In the genomic region with DNA sequence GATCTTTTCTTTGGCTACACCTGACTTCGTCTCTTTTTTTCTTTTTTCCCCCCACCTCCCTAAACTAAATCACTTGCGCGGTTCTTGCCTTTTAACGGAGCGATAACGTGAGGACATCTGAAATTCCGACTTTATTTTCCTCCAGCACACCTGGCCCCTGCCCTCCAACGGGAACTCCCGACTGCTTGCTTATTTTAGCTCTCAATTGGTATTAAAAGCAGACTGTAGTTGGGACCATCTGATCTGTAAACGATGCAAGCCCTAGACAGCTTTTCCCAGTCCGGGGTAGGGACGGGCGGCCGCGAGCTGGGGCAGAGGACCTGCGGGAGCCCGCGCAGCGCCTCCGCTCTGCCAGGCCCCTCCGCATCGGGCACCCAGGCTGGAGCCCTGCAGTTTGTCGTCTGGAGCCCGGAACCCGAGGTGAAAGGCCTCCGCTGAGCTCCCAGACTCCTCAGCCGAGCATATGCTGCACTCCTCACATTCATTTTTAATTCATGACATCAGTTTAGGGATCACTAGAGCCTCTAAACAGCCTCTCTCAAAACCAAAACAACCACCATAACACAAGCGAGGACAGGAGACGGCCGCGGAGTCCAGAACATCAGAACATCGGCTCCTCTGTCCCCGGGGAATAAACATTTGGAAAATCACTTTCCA, we compare ENCODE assay signal across 21 cellular contexts. TPM values are rescaled to one million over a fixed set of nuclear protein-coding genes. Genes with fewer than 3 reads are reported as not detected.
DNase-seq lines count a peak whose midpoint lies in the region; ATAC-seq and TF ChIP-seq lines count a peak whose summit lies in the region.
"Had no signal": no experiment of that assay in that cellular context is flagged by ENCODE, and none has a peak within 500 bp of the region (broad histone marks: within the 10 kb centered on the region; RNA-seq: fewer than 3 reads in every experiment).

No MANE protein-coding gene starts in this region.

- H3K36me3 Mint-ChIP-seq in nephron progenitor cell (ENCODE audit: low read depth) (no peaks in the 10 kb centered on the region), progenitor cell of endocrine pancreas (ENCODE audit: insufficient read depth) (no peaks in the 10 kb centered on the region)
- H3K36me3 Mint-ChIP-seq: CD8-positive, alpha-beta T cell had no signal

- H3K79me2 ChIP-seq in SK-N-SH (ENCODE audit: insufficient read depth), result no peaks in the 10 kb centered on the region

- H3K9me3 ChIP-seq in SK-N-SH (no peaks in the 10 kb centered on the region), uterus (no peaks in the 10 kb centered on the region)
- H3K9me3 ChIP-seq: left ventricle myocardium inferior, upper lobe of left lung had no signal

- no peaks in the 10 kb centered on the region for H3K36me3 ChIP-seq in SK-N-SH (replicated peaks in 1 of 2; ENCODE audit: control insufficient read depth in 1 of 2, insufficient read depth in 2 of 2, low read length in 1 of 2)
- no peaks in the 10 kb centered on the region for H3K36me3 ChIP-seq in uterus
- H3K36me3 ChIP-seq: left ventricle myocardium inferior, upper lobe of left lung had no signal

- peaks cover 0 to 17% of the 10 kb centered on the region in 2 experiments; a peak in 1 of 4 replicates for H3K4me1 ChIP-seq in SK-N-SH (ENCODE audit: control insufficient read depth in 1 of 2, insufficient read depth in 2 of 2, low read depth in 1 of 2, low read length in 1 of 2)
- H3K4me1 ChIP-seq in uterus, result peaks cover 0 to 3% of the 10 kb centered on the region in 2 donors

- ATAC-seq in SK-N-SH treated with all-trans-retinoic acid at 6 μM for 48 hours, result no peak
- ATAC-seq: CD8-positive, alpha-beta T cell had no signal

- intact Hi-C loops in uterus (cut with DNase I; ENCODE audit: low total_unique reads), result no loop called here

- H3K27me3 ChIP-seq in SK-N-SH (ENCODE audit: insufficient read depth), result peaks cover 59% of the 10 kb centered on the region
- H3K27me3 ChIP-seq in uterus, result no peaks in the 10 kb centered on the region

- CTCF ChIA-PET in SK-N-SH (lab: Yijun Ruan, JAX), result interaction anchor here (0.6 to 10.8 kb wide), 9 partner anchors 10 to 925 kb away, joined by 3 to 189 read pairs (median 5); a partner anchor contains a TSS

- H3K9ac ChIP-seq in SK-N-SH, result no peak overlapping the region

- 29% methylated on average over 20 of the region's 33 CpGs for WGBS in SK-N-SH (ENCODE audit: low lambda C conversion rate)

- no peak overlapping the region for H3K4me3 ChIP-seq in SK-N-SH (ENCODE audit: low read depth in 2 of 2, low read length in 1 of 2)
- peak overlapping the region; percentile 38 for H3K4me3 ChIP-seq in epithelial cell of proximal tubule (ENCODE audit: low read depth, low read length)
- H3K4me3 ChIP-seq in uterus, result peak overlapping the region; percentile 37 to 46
- H3K4me3 ChIP-seq: left ventricle myocardium inferior, upper lobe of left lung had no signal

- no peak overlapping the region for H2AFZ ChIP-seq in SK-N-SH (ENCODE audit: low read depth)

- no peak overlapping the region for H3K27ac ChIP-seq in SK-N-SH (ENCODE audit: low read depth in 2 of 2, low read length in 1 of 2)
- peak overlapping the region; percentile 98 for H3K27ac ChIP-seq in uterus
- H3K27ac ChIP-seq: 22Rv1, left ventricle myocardium inferior, upper lobe of left lung had no signal

- peak; percentile 38 to 43 for TF ChIP-seq POLR2A in uterus (IDR thresholded peaks at IDR 0.05)

- H3K27ac Mint-ChIP-seq in nephron progenitor cell, result no peak overlapping the region
- no peak overlapping the region for H3K27ac Mint-ChIP-seq in progenitor cell of endocrine pancreas
- H3K27ac Mint-ChIP-seq: CD8-positive, alpha-beta T cell; T-helper 1 cell treated with Interleukin-12 subunit alpha and Interleukin-12 subunit beta and Interleukin-4 antibody, amounts not matched to agents 30 μg/mL and 1 μg/mL, for 36 hours had no signal

- no peaks in the 10 kb centered on the region for H3K9me3 Mint-ChIP-seq in nephron progenitor cell
- H3K9me3 Mint-ChIP-seq in progenitor cell of endocrine pancreas (ENCODE audit: low read depth), result no peaks in the 10 kb centered on the region
- H3K9me3 Mint-ChIP-seq: CD8-positive, alpha-beta T cell; T-helper 1 cell treated with Interleukin-12 subunit alpha and Interleukin-12 subunit beta and Interleukin-4 antibody, amounts not matched to agents 30 μg/mL and 1 μg/mL, for 36 hours had no signal

- TF ChIP-seq RAD21 in SK-N-SH (IDR thresholded peaks at IDR 0.05; ENCODE audit: low read length), result no peak

- no peaks in the 10 kb centered on the region for H3F3A ChIP-seq in SK-N-SH (replicated peaks; ENCODE audit: insufficient read depth)

- no peak for TF ChIP-seq CTCF in SK-N-SH (IDR thresholded peaks at IDR 0.05)
- no peak for TF ChIP-seq CTCF in epithelial cell of proximal tubule (conservative IDR thresholded peaks at IDR 0.05; ENCODE audit: low read depth, low read length)
- no peak for TF ChIP-seq CTCF in nephron progenitor cell (IDR thresholded peaks at IDR 0.05)
- no peak for TF ChIP-seq CTCF in uterus (IDR thresholded peaks at IDR 0.05)
- no peak for TF ChIP-seq CTCF in progenitor cell of endocrine pancreas (IDR thresholded peaks at IDR 0.05; ENCODE audit: unreplicated experiment)

- H3K4me1 Mint-ChIP-seq in nephron progenitor cell, result peaks cover 31% of the 10 kb centered on the region
- peaks cover 5% of the 10 kb centered on the region for H3K4me1 Mint-ChIP-seq in progenitor cell of endocrine pancreas (ENCODE audit: low read depth)

- no peaks in the 10 kb centered on the region for H3K9me2 ChIP-seq in SK-N-SH

- peak overlapping the region; percentile 37 for H3K4me2 ChIP-seq in SK-N-SH

- TF ChIP-seq EP300 in SK-N-SH (IDR thresholded peaks at IDR 0.05; ENCODE audit: borderline replicate concordance in 1 of 2, low read depth in 1 of 2, low read length in 1 of 2), result no peak

- H3K27me3 Mint-ChIP-seq in nephron progenitor cell (ENCODE audit: low read depth, poor library complexity), result peaks cover 100% of the 10 kb centered on the region
- H3K27me3 Mint-ChIP-seq in progenitor cell of endocrine pancreas, result peaks cover 90% of the 10 kb centered on the region

- POLR2A ChIA-PET in SK-N-SH (lab: Yijun Ruan, JAX), result no interaction called here

- H3K4me3 Mint-ChIP-seq in nephron progenitor cell (peak overlapping the region; percentile 33), progenitor cell of endocrine pancreas (ENCODE audit: low read depth) (no peak overlapping the region)
- H3K4me3 Mint-ChIP-seq: CD8-positive, alpha-beta T cell; T-helper 1 cell treated with Interleukin-12 subunit alpha and Interleukin-12 subunit beta and Interleukin-4 antibody, amounts not matched to agents 30 μg/mL and 1 μg/mL, for 36 hours had no signal

- H4K20me1 ChIP-seq in SK-N-SH (ENCODE audit: insufficient read depth), result no peaks in the 10 kb centered on the region

- DNase-seq in SK-N-SH (no peak), epithelial cell of proximal tubule (ENCODE audit: low read depth) (no peak), nephron progenitor cell (no peak), uterus (peak; percentile 43 to 58), progenitor cell of endocrine pancreas (ENCODE audit: low spot score, unreplicated experiment) (no peak), SIG-M5 (lab: John Stamatoyannopoulos, UW) (no peak), AML-193 (lab: John Stamatoyannopoulos, UW) (no peak)
- DNase-seq: activated gamma-delta T cell; CD8-positive, alpha-beta T cell; GF-D8; left ventricle myocardium inferior; NCI-H1048; NCI-H187; NCI-H2171 treated with DMSO at 0.1 percent for 48 hours; NCI-H526 treated with DMSO at 0.1 percent for 48 hours had no signal

TF ChIP-seq in SK-N-SH, 30 proteins besides CTCF, POLR2A, EP300 and RAD21 (continues in another document):
- no peak for TF ChIP-seq SMC3 (IDR thresholded peaks at IDR 0.05; ENCODE audit: low read depth, low read length)
- no peak for TF ChIP-seq JUND (IDR thresholded peaks at IDR 0.05)
- TF ChIP-seq RXRA (IDR thresholded peaks at IDR 0.05; ENCODE audit: borderline replicate concordance, low read depth), result no peak
- no peak for TF ChIP-seq GATA2 (CRISPR knock-in tag; IDR thresholded peaks at IDR 0.05)

TF ChIP-seq in SK-N-SH treated with all-trans-retinoic acid at 6 μM for 48 hours, 23 proteins besides CTCF, POLR2A, EP300 and RAD21 (continues in another document):
- TF ChIP-seq SNAI2 (CRISPR knock-in tag; IDR thresholded peaks at IDR 0.05) (no peak), ZC3H10 (CRISPR knock-in tag; IDR thresholded peaks at IDR 0.05) (no peak)
- TF ChIP-seq, protein P1, sequence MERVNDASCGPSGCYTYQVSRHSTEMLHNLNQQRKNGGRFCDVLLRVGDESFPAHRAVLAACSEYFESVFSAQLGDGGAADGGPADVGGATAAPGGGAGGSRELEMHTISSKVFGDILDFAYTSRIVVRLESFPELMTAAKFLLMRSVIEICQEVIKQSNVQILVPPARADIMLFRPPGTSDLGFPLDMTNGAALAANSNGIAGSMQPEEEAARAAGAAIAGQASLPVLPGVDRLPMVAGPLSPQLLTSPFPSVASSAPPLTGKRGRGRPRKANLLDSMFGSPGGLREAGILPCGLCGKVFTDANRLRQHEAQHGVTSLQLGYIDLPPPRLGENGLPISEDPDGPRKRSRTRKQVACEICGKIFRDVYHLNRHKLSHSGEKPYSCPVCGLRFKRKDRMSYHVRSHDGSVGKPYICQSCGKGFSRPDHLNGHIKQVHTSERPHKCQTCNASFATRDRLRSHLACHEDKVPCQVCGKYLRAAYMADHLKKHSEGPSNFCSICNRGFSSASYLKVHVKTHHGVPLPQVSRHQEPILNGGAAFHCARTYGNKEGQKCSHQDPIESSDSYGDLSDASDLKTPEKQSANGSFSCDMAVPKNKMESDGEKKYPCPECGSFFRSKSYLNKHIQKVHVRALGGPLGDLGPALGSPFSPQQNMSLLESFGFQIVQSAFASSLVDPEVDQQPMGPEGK (CRISPR knock-in tag; IDR thresholded peaks at IDR 0.05; ENCODE audit: borderline replicate concordance), result no peak

RNA-seq across cellular contexts. Expression of a gene that starts 10.0 kb away (rescaled TPM):
- not detected in 2 replicates for polyA plus RNA-seq in SK-N-SH (2012; rRNA removed)
- not detected in 2 replicates for polyA plus RNA-seq in SK-N-SH (2012; cell fraction: cytosol; rRNA removed)
- not detected in 2 replicates for polyA plus RNA-seq in SK-N-SH (2012; cell fraction: nucleus; rRNA removed)
- 5.7 and 10.7 TPM in 2 replicates for total RNA-seq in epithelial cell of proximal tubule
- total RNA-seq in uterus, result 100 to 1,000 TPM in 1 of 4 donors, 10 to 100 TPM in 2, 1 to 10 TPM in 1; 6.7 to 154 (median 17.1) TPM
- total RNA-seq in progenitor cell of endocrine pancreas, result 0.89 TPM in 1 of 2 replicates, not detected in the other
- total RNA-seq: bronchial epithelial cell; CD8-positive, alpha-beta T cell; SK-MEL-5 had no signal

Comparison
In these comparisons a context has a peak if more than half of its experiments do, and no peak if none do; other contexts are left out.
1. DNase-seq: peak in uterus (2 of 2); none in SK-N-SH (single experiment), epithelial cell of proximal tubule (single experiment), nephron progenitor cell (single experiment), progenitor cell of endocrine pancreas (single experiment), SIG-M5 (single experiment) and AML-193 (0 of 2).
2. H3K27ac ChIP-seq: peak in uterus (2 of 2); none in SK-N-SH (0 of 2).
3. H3K4me3 ChIP-seq: peak in epithelial cell of proximal tubule (single experiment) and uterus (2 of 2); none in SK-N-SH (0 of 2).